In the genomic region with DNA sequence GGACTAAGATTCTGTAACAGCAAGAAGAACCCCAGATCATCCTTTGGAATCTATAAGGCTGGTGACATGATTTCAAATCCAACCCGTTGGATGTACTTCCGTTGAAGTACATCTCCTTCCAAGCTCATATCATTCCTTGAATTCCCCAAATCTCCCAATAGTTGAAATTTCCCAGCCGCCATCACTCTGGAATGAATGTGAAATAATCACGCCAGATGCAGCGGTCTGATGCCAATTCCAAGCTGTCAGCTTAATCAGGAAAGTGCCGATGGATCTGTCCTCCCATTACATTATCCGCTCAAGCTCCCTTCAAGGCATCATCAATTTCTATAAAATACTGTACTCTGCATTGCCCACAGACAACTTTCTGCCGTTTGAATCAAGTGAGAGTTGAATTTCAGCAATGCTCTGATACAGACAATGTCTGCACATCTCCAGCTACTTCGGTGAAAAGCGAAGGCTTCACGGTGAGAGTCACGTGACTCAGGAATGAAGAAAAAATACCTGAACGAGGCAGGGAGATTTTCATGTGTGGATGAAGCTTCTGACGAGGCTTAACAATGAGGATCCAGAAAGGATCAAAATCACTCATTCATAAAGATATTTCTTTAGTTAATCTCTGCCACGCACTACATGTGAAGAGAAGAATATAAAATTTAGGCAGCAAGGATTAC, we compare ENCODE assay signal across 1 cellular context.
TF ChIP-seq lines count a peak whose summit lies in the region.

No MANE protein-coding gene starts in this region.

TF ChIP-seq in Ishikawa, 13 proteins besides CTCF, POLR2A, EP300 and RAD21:
- TF ChIP-seq, protein P1, sequence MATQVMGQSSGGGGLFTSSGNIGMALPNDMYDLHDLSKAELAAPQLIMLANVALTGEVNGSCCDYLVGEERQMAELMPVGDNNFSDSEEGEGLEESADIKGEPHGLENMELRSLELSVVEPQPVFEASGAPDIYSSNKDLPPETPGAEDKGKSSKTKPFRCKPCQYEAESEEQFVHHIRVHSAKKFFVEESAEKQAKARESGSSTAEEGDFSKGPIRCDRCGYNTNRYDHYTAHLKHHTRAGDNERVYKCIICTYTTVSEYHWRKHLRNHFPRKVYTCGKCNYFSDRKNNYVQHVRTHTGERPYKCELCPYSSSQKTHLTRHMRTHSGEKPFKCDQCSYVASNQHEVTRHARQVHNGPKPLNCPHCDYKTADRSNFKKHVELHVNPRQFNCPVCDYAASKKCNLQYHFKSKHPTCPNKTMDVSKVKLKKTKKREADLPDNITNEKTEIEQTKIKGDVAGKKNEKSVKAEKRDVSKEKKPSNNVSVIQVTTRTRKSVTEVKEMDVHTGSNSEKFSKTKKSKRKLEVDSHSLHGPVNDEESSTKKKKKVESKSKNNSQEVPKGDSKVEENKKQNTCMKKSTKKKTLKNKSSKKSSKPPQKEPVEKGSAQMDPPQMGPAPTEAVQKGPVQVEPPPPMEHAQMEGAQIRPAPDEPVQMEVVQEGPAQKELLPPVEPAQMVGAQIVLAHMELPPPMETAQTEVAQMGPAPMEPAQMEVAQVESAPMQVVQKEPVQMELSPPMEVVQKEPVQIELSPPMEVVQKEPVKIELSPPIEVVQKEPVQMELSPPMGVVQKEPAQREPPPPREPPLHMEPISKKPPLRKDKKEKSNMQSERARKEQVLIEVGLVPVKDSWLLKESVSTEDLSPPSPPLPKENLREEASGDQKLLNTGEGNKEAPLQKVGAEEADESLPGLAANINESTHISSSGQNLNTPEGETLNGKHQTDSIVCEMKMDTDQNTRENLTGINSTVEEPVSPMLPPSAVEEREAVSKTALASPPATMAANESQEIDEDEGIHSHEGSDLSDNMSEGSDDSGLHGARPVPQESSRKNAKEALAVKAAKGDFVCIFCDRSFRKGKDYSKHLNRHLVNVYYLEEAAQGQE (IDR thresholded peaks at IDR 0.05; ENCODE audit: low read depth): no peak
- TF ChIP-seq, protein P2, sequence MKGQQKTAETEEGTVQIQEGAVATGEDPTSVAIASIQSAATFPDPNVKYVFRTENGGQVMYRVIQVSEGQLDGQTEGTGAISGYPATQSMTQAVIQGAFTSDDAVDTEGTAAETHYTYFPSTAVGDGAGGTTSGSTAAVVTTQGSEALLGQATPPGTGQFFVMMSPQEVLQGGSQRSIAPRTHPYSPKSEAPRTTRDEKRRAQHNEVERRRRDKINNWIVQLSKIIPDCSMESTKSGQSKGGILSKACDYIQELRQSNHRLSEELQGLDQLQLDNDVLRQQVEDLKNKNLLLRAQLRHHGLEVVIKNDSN (IDR thresholded peaks at IDR 0.05): peak; percentile 31; the same call in 1 of the 2 replicates
